Comparison of ENCODE assay signal across 10 cellular contexts in the genomic region with DNA sequence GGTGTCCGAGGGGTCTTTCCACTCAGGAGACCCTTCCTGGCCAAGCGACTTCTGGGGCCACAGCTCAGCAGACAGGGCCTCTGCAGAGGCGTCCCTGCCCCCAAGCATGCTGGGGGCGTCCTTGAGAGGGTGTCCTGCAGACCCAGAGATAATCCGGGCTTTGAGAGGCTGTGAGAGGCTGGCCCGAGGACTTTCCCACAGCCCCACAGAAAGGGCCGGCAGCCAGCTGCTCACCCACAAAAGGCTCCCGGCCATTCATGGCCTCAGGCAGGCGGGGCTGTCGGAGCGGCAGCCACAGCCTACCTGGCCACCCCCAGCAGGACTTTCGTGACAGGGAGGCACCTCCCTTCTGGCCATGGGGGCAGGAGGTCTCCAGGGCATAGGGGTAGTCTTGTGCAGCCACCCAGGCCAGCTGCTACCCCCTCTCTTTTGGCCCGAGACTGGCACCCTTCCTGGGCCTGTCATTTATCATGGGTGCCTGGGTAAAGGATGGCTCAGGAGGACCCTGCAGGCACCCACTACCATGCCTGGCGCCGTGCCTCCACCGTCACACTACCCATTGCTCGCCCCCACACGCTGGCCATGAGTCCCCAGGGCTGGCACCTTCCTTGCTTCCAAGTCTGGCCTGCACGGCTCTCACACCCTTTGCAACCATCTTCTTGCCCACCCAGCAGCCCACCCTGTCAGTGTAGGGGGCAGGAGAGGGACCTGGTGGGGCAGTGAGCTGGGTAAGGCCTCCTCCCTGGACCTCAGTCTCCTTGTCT. TPM values are rescaled to one million over a fixed set of nuclear protein-coding genes. Genes with fewer than 3 reads are reported as not detected.
A peak's percentile ranks its signal among the peaks of the same experiment; 100 is the strongest.
DNase-seq lines count a peak whose midpoint lies in the region; ATAC-seq, FAIRE-seq and TF ChIP-seq lines count a peak whose summit lies in the region.
"Had no signal": no experiment of that assay in that cellular context is flagged by ENCODE, and none has a peak within 500 bp of the region (broad histone marks: within the 10 kb centered on the region; RNA-seq: fewer than 3 reads in every experiment).

No MANE protein-coding gene starts in this region.

- peaks cover 18% of the 10 kb centered on the region for H3K27me3 ChIP-seq in left ventricle myocardium inferior (ENCODE audit: low read depth)
- H3K27me3 ChIP-seq in K562 (ENCODE audit: control insufficient read depth in 2 of 2, insufficient read depth in 2 of 2, low read length in 2 of 2), result no peaks in the 10 kb centered on the region
- peaks cover 0 to 1% of the 10 kb centered on the region in 2 donors for H3K27me3 ChIP-seq in mucosa of rectum (ENCODE audit: control insufficient read depth in 2 of 2, insufficient read depth in 2 of 2, low read length in 2 of 2)
- H3K27me3 ChIP-seq in uterus, result no peaks in the 10 kb centered on the region
- no peaks in the 10 kb centered on the region for H3K27me3 ChIP-seq in brain microvascular endothelial cell (replicated peaks)

- H3K9ac ChIP-seq in K562 (ENCODE audit: insufficient read depth in 1 of 2, low read depth in 2 of 2, low read length in 2 of 2), result peak overlapping the region; percentile 47 to 90
- no peak overlapping the region for H3K9ac ChIP-seq in mucosa of rectum (ENCODE audit: low read depth in 1 of 2, low read length in 2 of 2)

- H3K36me3 ChIP-seq in left ventricle myocardium inferior, result no peaks in the 10 kb centered on the region
- no peaks in the 10 kb centered on the region for H3K36me3 ChIP-seq in K562 (ENCODE audit: control insufficient read depth, insufficient read depth, low read length)
- no peaks in the 10 kb centered on the region for H3K36me3 ChIP-seq in mucosa of rectum (ENCODE audit: control insufficient read depth in 2 of 2, insufficient read depth in 2 of 2, low read length in 2 of 2)
- no peaks in the 10 kb centered on the region for H3K36me3 ChIP-seq in uterus
- H3K36me3 ChIP-seq in brain microvascular endothelial cell (replicated peaks), result no peaks in the 10 kb centered on the region

- no peak for TF ChIP-seq RAD21 in K562 (CRISPR knock-in tag; conservative IDR thresholded peaks at IDR 0.05 in 1 of 2, IDR thresholded peaks at IDR 0.05 in 1 of 2)

- CTCF ChIA-PET in K562 (lab: Yijun Ruan, JAX; ENCODE audit: low intra/inter-chr PET ratio), result no interaction called here

- BruUV-seq in K562 (replicated peaks; lab: Mats Ljungman, UMichigan), result no TSS peak

- no peak for TF ChIP-seq CTCF in left ventricle myocardium inferior (IDR thresholded peaks at IDR 0.05; ENCODE audit: borderline replicate concordance)
- no peak for TF ChIP-seq CTCF in K562 (IDR thresholded peaks at IDR 0.05 in 2 of 3, conservative IDR thresholded peaks at IDR 0.05 in 1 of 3; ENCODE audit: insufficient read depth in 2 of 3, low read depth in 1 of 3, low read length in 3 of 3)
- no peak for TF ChIP-seq CTCF in uterus (IDR thresholded peaks at IDR 0.05)
- TF ChIP-seq CTCF in brain microvascular endothelial cell (IDR thresholded peaks at IDR 0.05; ENCODE audit: low read depth, low read length, missing control alignments), result no peak

- H3K9me1 ChIP-seq in K562 (ENCODE audit: control insufficient read depth, insufficient read depth, low read length), result peaks cover 7% of the 10 kb centered on the region

- no peak for FAIRE-seq in K562 (lab: Jason Lieb, UNC)

- no peak for TF ChIP-seq POLR2A in K562 (conservative IDR thresholded peaks at IDR 0.05)
- TF ChIP-seq POLR2A in uterus (IDR thresholded peaks at IDR 0.05), result no peak

- no peak for DNase-seq in left ventricle myocardium inferior
- DNase-seq in left cardiac atrium, result no peak
- peak in 2 of 4 experiments; percentile 68 to 80 for DNase-seq in K562 (ENCODE audit: extremely low read depth in 1 of 4, low spot score in 3 of 4)
- no peak for DNase-seq in uterus
- no peak for DNase-seq in stimulated activated CD4-positive, alpha-beta T cell treated with anti-CD3 and anti-CD28 coated beads, Interleukin-4, amount 100 ng/mL, for 24 hours
- no peak for DNase-seq in NCI-H510A (lab: John Stamatoyannopoulos, UW)
- no peak for DNase-seq in brain microvascular endothelial cell

- H3K4me1 ChIP-seq in left ventricle myocardium inferior (peaks cover 97% of the 10 kb centered on the region), K562 (replicated peaks in 1 of 2; ENCODE audit: control insufficient read depth in 2 of 2, insufficient read depth in 2 of 2, low read length in 2 of 2) (peaks cover 76 to 98% of the 10 kb centered on the region in 2 experiments), mucosa of rectum (ENCODE audit: control insufficient read depth in 2 of 2, insufficient read depth in 2 of 2, low read length in 2 of 2) (peaks cover 51 to 59% of the 10 kb centered on the region in 2 donors), uterus (peaks cover 0 to 29% of the 10 kb centered on the region in 2 donors)

- H3K9me3 ChIP-seq in left ventricle myocardium inferior (replicated peaks), result no peaks in the 10 kb centered on the region
- H3K9me3 ChIP-seq in K562 (replicated peaks; ENCODE audit: control insufficient read depth, insufficient read depth, low read depth, low read length), result no peaks in the 10 kb centered on the region
- no peaks in the 10 kb centered on the region for H3K9me3 ChIP-seq in mucosa of rectum (ENCODE audit: control insufficient read depth in 2 of 2, low read length in 2 of 2)
- no peaks in the 10 kb centered on the region for H3K9me3 ChIP-seq in uterus

- peak overlapping the region; percentile 75 for H2AFZ ChIP-seq in K562 (ENCODE audit: low read depth, low read length)

- ATAC-seq in left cardiac atrium (no peak), K562 (no peak)

- in situ Hi-C loops in K562 (cut with MboI), result loop anchor here (25.0 kb wide), 1 partner anchor 358 kb away; a partner anchor contains a TSS
- in situ Hi-C loops in brain microvascular endothelial cell (cut with HindIII; ENCODE audit: low pct_ligation_motif_present, low sequenced_read_pairs), result no loop called here

- 31% methylated on average over 18 of the region's 19 CpGs for WGBS in K562 (ENCODE audit: insufficient coverage, low coverage, missing lambda C conversion rate)

- H3K27ac ChIP-seq in left ventricle myocardium inferior (replicated peaks) (peak overlapping the region; percentile 97), K562 (ENCODE audit: extremely low read depth, low read depth, low read length) (peak overlapping the region; percentile 78), mucosa of rectum (ENCODE audit: low read depth in 2 of 2, low read length in 2 of 2) (peak overlapping the region; percentile 32 to 77), uterus (peak overlapping the region; percentile 84 to 85), brain microvascular endothelial cell (no peak overlapping the region)

- H3K79me2 ChIP-seq in K562 (ENCODE audit: control insufficient read depth, insufficient read depth, low read length), result peaks cover 9% of the 10 kb centered on the region; the same call in 1 of the 3 replicates

- intact Hi-C loops in left ventricle myocardium inferior (cut with micrococcal nuclease) (no loop called here), left cardiac atrium (cut with DNase I) (no loop called here), K562 (cut with micrococcal nuclease) (loop anchor here (5.0 to 10.0 kb wide), 3 partner anchors 42 to 350 kb away; a partner anchor contains a TSS), uterus (cut with DNase I; ENCODE audit: low total_unique reads) (loop anchor here (5.0 kb wide), 1 partner anchor 133 kb away; a partner anchor contains a TSS)

- peak overlapping the region; percentile 82 for H3K4me2 ChIP-seq in K562 (ENCODE audit: insufficient read depth, low read length)

- H4K20me1 ChIP-seq in K562 (replicated peaks; ENCODE audit: control insufficient read depth, insufficient read depth, low read length), result no peaks in the 10 kb centered on the region; the same call in 1 of the 2 replicates

- H3K4me3 ChIP-seq in left ventricle myocardium inferior (peak overlapping the region; percentile 9), K562 (peak overlapping the region; percentile 42; the same call in 1 of the 2 replicates), mucosa of rectum (ENCODE audit: low read length in 2 of 2) (no peak overlapping the region), uterus (no peak overlapping the region), brain microvascular endothelial cell (ENCODE audit: low read depth, low read length) (no peak overlapping the region)

- no peak for TF ChIP-seq EP300 in K562 (IDR thresholded peaks at IDR 0.05; ENCODE audit: low read length)

- POLR2A ChIA-PET in K562 (lab: Yijun Ruan, JAX), result interaction anchor here (0.6 to 1.6 kb wide), 8 partner anchors 16 to 356 kb away, joined by 3 to 6 read pairs (median 3); a partner anchor contains a TSS

RNA-seq across cellular contexts. Expression of a gene that starts 11.1 kb away (rescaled TPM):
- total RNA-seq in left ventricle myocardium inferior (13.7 TPM), left cardiac atrium (10 to 100 TPM; 21.6 to 22.6 TPM), K562 (2014; rRNA removed) (0.68 and 0.73 TPM in 2 replicates), K562 (2014; rRNA removed; fragmentation: Illumina TruSeq; extraction: Trizol) (0.11 and 0.16 TPM in 2 replicates), K562 (2015; rRNA removed; fragmentation: Illumina TruSeq; extraction: Trizol) (1.1 and 1.3 TPM in 2 replicates), K562 (2021) (1.8 and 2.1 TPM in 2 replicates), uterus (100 to 1,000 TPM in 1 of 4 donors, 10 to 100 TPM in 3; 17.5 to 102 (median 47.7) TPM)
- total RNA-seq in K562 (2011; cell fraction: chromatin; rRNA removed; ENCODE audit: low replicate concordance), result 2.5 and 7.5 TPM in 2 replicates
- total RNA-seq in K562 (2011; cell fraction: nucleolus; rRNA removed), result 4.8 and 5.5 TPM in 2 replicates
- total RNA-seq in K562 (2011; cell fraction: nucleoplasm; rRNA removed), result 3.3 and 3.4 TPM in 2 replicates
- polyA plus RNA-seq in K562 (2011; rRNA removed) (0.68 and 1.3 TPM in 2 replicates), K562 (2014; fragmentation: Illumina TruSeq; extraction: Trizol) (0.58 and 0.89 TPM in 2 replicates), K562 (2014; fragmentation: Nextera tagmentation; extraction: Ambion mirVana) (not detected), K562 (2014; rRNA removed) (1.6 and 2.3 TPM in 2 replicates)
- 0.97 and 1.0 TPM in 2 replicates for polyA plus RNA-seq in K562 (2011; cell fraction: cytosol; rRNA removed)
- polyA plus RNA-seq in K562 (2011; cell fraction: nucleus; rRNA removed), result 11.2 and 14.0 TPM in 2 replicates
- 3.3 and 11.5 TPM in 2 replicates for polyA plus RNA-seq in K562 (2012)
- 0.15 and 0.18 TPM in 2 replicates for polyA minus RNA-seq in K562 (2011; rRNA and poly(A)+ RNA removed)
- polyA minus RNA-seq in K562 (2011; cell fraction: cytosol; rRNA and poly(A)+ RNA removed), result not detected in 2 replicates
- 1.6 and 2.0 TPM in 2 replicates for polyA minus RNA-seq in K562 (2011; cell fraction: nucleus; rRNA and poly(A)+ RNA removed)

RNA-seq across cellular contexts. Expression of a gene that starts 15.0 kb away (rescaled TPM):
- total RNA-seq in left ventricle myocardium inferior, result 0.63 TPM
- total RNA-seq in left cardiac atrium, result under 1 TPM; 0.91 to 0.99 TPM
- total RNA-seq in K562 (2011; cell fraction: chromatin; rRNA removed; ENCODE audit: low replicate concordance), result not detected in 2 replicates
- total RNA-seq in K562 (2011; cell fraction: nucleolus; rRNA removed), result not detected in 2 replicates
- total RNA-seq in K562 (2011; cell fraction: nucleoplasm; rRNA removed), result not detected in 2 replicates
- total RNA-seq in K562 (2014; rRNA removed), result not detected in 2 replicates
- total RNA-seq in K562 (2014; rRNA removed; fragmentation: Illumina TruSeq; extraction: Trizol), result not detected in 2 replicates
- total RNA-seq in K562 (2015; rRNA removed; fragmentation: Illumina TruSeq; extraction: Trizol), result not detected in 2 replicates
- not detected in 2 replicates for total RNA-seq in K562 (2021)
- polyA plus RNA-seq in K562 (2011; rRNA removed), result not detected in 2 replicates
- polyA plus RNA-seq in K562 (2011; cell fraction: cytosol; rRNA removed), result 0.04 TPM in 1 of 2 replicates, not detected in the other
- not detected in 2 replicates for polyA plus RNA-seq in K562 (2011; cell fraction: nucleus; rRNA removed)
- not detected in 2 replicates for polyA plus RNA-seq in K562 (2012)
- not detected in 2 replicates for polyA plus RNA-seq in K562 (2014; fragmentation: Illumina TruSeq; extraction: Trizol)
- not detected for polyA plus RNA-seq in K562 (2014; fragmentation: Nextera tagmentation; extraction: Ambion mirVana)
- polyA plus RNA-seq in K562 (2014; rRNA removed), result not detected in 2 replicates
- not detected in 2 replicates for polyA minus RNA-seq in K562 (2011; rRNA and poly(A)+ RNA removed)
- polyA minus RNA-seq in K562 (2011; cell fraction: cytosol; rRNA and poly(A)+ RNA removed), result not detected in 2 replicates
- polyA minus RNA-seq in K562 (2011; cell fraction: nucleus; rRNA and poly(A)+ RNA removed), result not detected in 2 replicates
- 1 to 10 TPM in 2 of 4 donors, under 1 TPM in 1, not detected in 1; 0.34 to 2.8 (median 1.8) TPM for total RNA-seq in uterus
- total RNA-seq: epithelial cell of proximal tubule had no signal
- polyA plus RNA-seq: BJ had no signal

RNA-seq across cellular contexts. Expression of a gene that starts 18.7 kb away (rescaled TPM):
- 42.8 TPM for total RNA-seq in left ventricle myocardium inferior
- total RNA-seq in left cardiac atrium, result 10 to 100 TPM; 37.5 to 40.6 TPM
- 114 and 307 TPM in 2 replicates for total RNA-seq in K562 (2011; cell fraction: chromatin; rRNA removed; ENCODE audit: low replicate concordance)
- total RNA-seq in K562 (2011; cell fraction: nucleolus; rRNA removed), result 194 and 202 TPM in 2 replicates
- 119 and 146 TPM in 2 replicates for total RNA-seq in K562 (2011; cell fraction: nucleoplasm; rRNA removed)
- total RNA-seq in K562 (2014; rRNA removed), result 39.6 and 50.7 TPM in 2 replicates
- 15.3 and 19.2 TPM in 2 replicates for total RNA-seq in K562 (2014; rRNA removed; fragmentation: Illumina TruSeq; extraction: Trizol)
- 29.7 and 32.0 TPM in 2 replicates for total RNA-seq in K562 (2015; rRNA removed; fragmentation: Illumina TruSeq; extraction: Trizol)
- total RNA-seq in K562 (2021), result 55.6 and 61.3 TPM in 2 replicates
- 23.3 and 39.3 TPM in 2 replicates for polyA plus RNA-seq in K562 (2011; rRNA removed)
- 21.3 and 25.3 TPM in 2 replicates for polyA plus RNA-seq in K562 (2011; cell fraction: cytosol; rRNA removed)
- polyA plus RNA-seq in K562 (2011; cell fraction: nucleus; rRNA removed), result 181 and 249 TPM in 2 replicates
- polyA plus RNA-seq in K562 (2012), result 28.4 and 32.3 TPM in 2 replicates
- 31.5 and 31.8 TPM in 2 replicates for polyA plus RNA-seq in K562 (2014; fragmentation: Illumina TruSeq; extraction: Trizol)
- 1 to 10 TPM in 1 of 2 experiments, under 1 TPM in 1; 0.93 to 1.4 TPM for polyA plus RNA-seq in K562 (2014; fragmentation: Nextera tagmentation; extraction: Ambion mirVana)
- polyA plus RNA-seq in K562 (2014; rRNA removed), result 41.3 and 42.3 TPM in 2 replicates
- 22.3 and 22.4 TPM in 2 replicates for polyA minus RNA-seq in K562 (2011; rRNA and poly(A)+ RNA removed)
- polyA minus RNA-seq in K562 (2011; cell fraction: cytosol; rRNA and poly(A)+ RNA removed), result 35.2 and 42.6 TPM in 2 replicates
- polyA minus RNA-seq in K562 (2011; cell fraction: nucleus; rRNA and poly(A)+ RNA removed), result 116 and 142 TPM in 2 replicates
- 10 to 100 TPM; 29.2 to 43.9 (median 33.6) TPM for total RNA-seq in uterus

RNA-seq across cellular contexts. Expression of a gene that starts 41.5 kb away (rescaled TPM):
- total RNA-seq in left ventricle myocardium inferior (8.2 TPM), left cardiac atrium (10 to 100 TPM; 10.8 to 14.1 TPM), K562 (2014; rRNA removed) (14.0 and 16.4 TPM in 2 replicates), K562 (2014; rRNA removed; fragmentation: Illumina TruSeq; extraction: Trizol) (3.3 and 4.1 TPM in 2 replicates), K562 (2015; rRNA removed; fragmentation: Illumina TruSeq; extraction: Trizol) (11.8 TPM in 2 replicates), K562 (2021) (25.3 and 28.1 TPM in 2 replicates), uterus (10 to 100 TPM in 2 of 4 donors, 1 to 10 TPM in 1, under 1 TPM in 1; 0.51 to 20.5 (median 13.2) TPM)
- 4.0 and 14.5 TPM in 2 replicates for total RNA-seq in K562 (2011; cell fraction: chromatin; rRNA removed; ENCODE audit: low replicate concordance)
- total RNA-seq in K562 (2011; cell fraction: nucleolus; rRNA removed), result 13.0 and 14.3 TPM in 2 replicates
- 5.5 and 8.1 TPM in 2 replicates for total RNA-seq in K562 (2011; cell fraction: nucleoplasm; rRNA removed)
- polyA plus RNA-seq in K562 (2011; rRNA removed) (6.7 and 7.0 TPM in 2 replicates), K562 (2014; fragmentation: Illumina TruSeq; extraction: Trizol) (15.2 and 16.6 TPM in 2 replicates), K562 (2014; fragmentation: Nextera tagmentation; extraction: Ambion mirVana) (1 to 10 TPM in 1 of 2 experiments, under 1 TPM in 1; 0.99 to 1.7 TPM), K562 (2014; rRNA removed) (17.6 and 20.7 TPM in 2 replicates)
- polyA plus RNA-seq in K562 (2011; cell fraction: cytosol; rRNA removed), result 9.9 and 25.7 TPM in 2 replicates
- polyA plus RNA-seq in K562 (2011; cell fraction: nucleus; rRNA removed), result 20.2 and 28.6 TPM in 2 replicates
- 11.9 and 22.1 TPM in 2 replicates for polyA plus RNA-seq in K562 (2012)
- polyA minus RNA-seq in K562 (2011; rRNA and poly(A)+ RNA removed), result 1.8 and 4.0 TPM in 2 replicates
- polyA minus RNA-seq in K562 (2011; cell fraction: cytosol; rRNA and poly(A)+ RNA removed), result 3.9 and 7.0 TPM in 2 replicates
- 5.4 and 6.8 TPM in 2 replicates for polyA minus RNA-seq in K562 (2011; cell fraction: nucleus; rRNA and poly(A)+ RNA removed)

Comparison
In these comparisons a context has a peak if more than half of its experiments do, and no peak if none do; other contexts are left out.
1. H3K4me3 ChIP-seq: peak in left ventricle myocardium inferior (single experiment) and K562 (single experiment); none in mucosa of rectum (0 of 2), uterus (0 of 2) and brain microvascular endothelial cell (single experiment).
2. H3K9ac ChIP-seq: peak in K562 (2 of 2); none in mucosa of rectum (0 of 2).
3. intact Hi-C loops: an anchor here in K562 (5.0 to 10.0 kb wide) and uterus (5.0 kb wide); none called in left ventricle myocardium inferior and left cardiac atrium.